ENCODE assay signal across 22 cellular contexts in the genomic region with DNA sequence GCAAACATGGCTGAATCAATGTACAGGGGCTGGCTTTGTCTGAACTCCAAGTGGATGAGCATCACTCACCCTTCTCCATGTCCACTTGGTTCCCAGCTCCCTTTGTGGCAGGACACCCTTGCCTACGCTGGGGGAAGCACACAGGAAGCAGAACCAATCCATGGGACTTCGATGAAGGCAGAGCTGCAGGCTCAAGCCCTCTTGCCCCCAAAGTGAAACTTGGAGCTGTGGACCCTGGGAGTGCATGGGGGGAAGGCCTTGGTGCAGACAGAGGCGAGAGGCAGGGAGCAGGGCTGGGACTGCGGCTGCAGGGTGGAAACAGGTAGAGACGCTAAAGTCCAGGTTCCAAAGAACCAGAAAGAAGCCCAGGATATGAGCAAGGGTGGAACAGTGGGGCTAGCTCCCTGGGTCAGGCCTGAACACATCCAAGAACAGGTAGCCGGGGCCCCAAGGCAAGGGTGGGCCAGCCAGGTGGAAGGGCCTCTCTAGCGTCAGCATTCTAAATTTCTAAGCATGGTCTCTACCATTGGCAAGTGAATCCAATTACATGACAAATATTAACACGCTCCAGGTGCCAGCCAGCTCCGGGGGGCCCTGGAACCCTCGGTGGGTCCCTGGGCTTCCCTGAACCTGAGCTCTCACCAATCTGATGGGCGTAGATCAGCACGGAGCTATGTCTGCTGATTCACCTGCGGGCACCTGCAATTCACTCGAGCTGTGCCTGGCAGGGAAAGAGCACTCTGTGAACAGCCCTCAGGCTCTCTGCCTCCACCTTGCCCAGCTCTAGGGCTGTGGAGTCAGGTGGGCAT.
A peak's percentile ranks its signal among the peaks of the same experiment; 100 is the strongest.
DNase-seq lines count a peak whose midpoint lies in the region; ATAC-seq and TF ChIP-seq lines count a peak whose summit lies in the region.
"Had no signal": no experiment of that assay in that cellular context is flagged by ENCODE, and none has a peak within 500 bp of the region (broad histone marks: within the 10 kb centered on the region; RNA-seq: fewer than 3 reads in every experiment).

No MANE protein-coding gene starts in this region.

- no peak for ATAC-seq in heart right ventricle
- ATAC-seq in central memory CD8-positive, alpha-beta T cell (replicated peaks; ENCODE audit: extremely low read depth, poor library complexity, severe bottlenecking): no peak
- no peak for ATAC-seq in activated T-helper 17 cell treated with anti-CD3 and anti-CD28 coated beads, Interleukin-2, amount 50 U/mL, for 72 hours (replicated peaks)
- ATAC-seq in SK-N-SH treated with all-trans-retinoic acid at 6 μM for 48 hours: no peak
- ATAC-seq: activated T-cell treated with anti-CD3 and anti-CD28 coated beads, Interleukin-2, amount 50 U/mL, for 4 hours; effector memory CD8-positive, alpha-beta T cell; T-cell had no signal

- TF ChIP-seq CTCF in heart right ventricle (IDR thresholded peaks at IDR 0.05) (no peak), progenitor cell of endocrine pancreas (IDR thresholded peaks at IDR 0.05; ENCODE audit: unreplicated experiment) (no peak)

- no peak overlapping the region for H3K4me3 ChIP-seq in heart right ventricle
- H3K4me3 ChIP-seq: SJSA1, thyroid gland had no signal

- peaks cover 0 to 23% (median 10%) of the 10 kb centered on the region in 7 donors for H3K27me3 ChIP-seq in heart right ventricle
- H3K27me3 ChIP-seq: brain microvascular endothelial cell, SJSA1, thyroid gland had no signal

- H3K36me3 Mint-ChIP-seq in central memory CD8-positive, alpha-beta T cell (ENCODE audit: insufficient read depth): peaks cover 2% of the 10 kb centered on the region
- H3K36me3 Mint-ChIP-seq in progenitor cell of endocrine pancreas (ENCODE audit: insufficient read depth): no peaks in the 10 kb centered on the region
- no peaks in the 10 kb centered on the region for H3K36me3 Mint-ChIP-seq in activated T-helper 17 cell treated with anti-CD3 and anti-CD28 coated beads, Interleukin-2, amount 50 U/mL, for 72 hours (ENCODE audit: low read depth)
- H3K36me3 Mint-ChIP-seq: activated CD4-positive, alpha-beta memory T cell treated with anti-CD3 and anti-CD28 coated beads for 36 hours; activated naive CD4-positive, alpha-beta T cell treated with anti-CD3 and anti-CD28 coated beads, Interleukin-2, amount 10 ng/mL, durations not matched to agents 7 days and 5 days; T-cell had no signal

- H3K36me3 ChIP-seq in heart right ventricle: no peaks in the 10 kb centered on the region
- H3K36me3 ChIP-seq: brain microvascular endothelial cell, SJSA1, thyroid gland had no signal

- H3K9me3 ChIP-seq in heart right ventricle: peaks cover 0 to 25% (median 7%) of the 10 kb centered on the region in 11 donors
- H3K9me3 ChIP-seq: thyroid gland had no signal

- no peaks in the 10 kb centered on the region for H3K4me1 Mint-ChIP-seq in central memory CD8-positive, alpha-beta T cell
- H3K4me1 Mint-ChIP-seq in progenitor cell of endocrine pancreas (ENCODE audit: low read depth): no peaks in the 10 kb centered on the region
- H3K4me1 Mint-ChIP-seq in activated T-helper 17 cell treated with anti-CD3 and anti-CD28 coated beads, Interleukin-2, amount 50 U/mL, for 72 hours: no peaks in the 10 kb centered on the region
- H3K4me1 Mint-ChIP-seq: activated naive CD4-positive, alpha-beta T cell treated with anti-CD3 and anti-CD28 coated beads, Interleukin-2, amount 10 ng/mL, durations not matched to agents 7 days and 5 days; neural crest cell; T-cell had no signal

- no peaks in the 10 kb centered on the region for H3K4me1 ChIP-seq in heart right ventricle
- H3K4me1 ChIP-seq: SJSA1, thyroid gland had no signal

- peaks cover 7% of the 10 kb centered on the region for H3K9me3 Mint-ChIP-seq in central memory CD8-positive, alpha-beta T cell
- peaks cover 5% of the 10 kb centered on the region for H3K9me3 Mint-ChIP-seq in progenitor cell of endocrine pancreas (ENCODE audit: low read depth)
- peaks cover 5% of the 10 kb centered on the region for H3K9me3 Mint-ChIP-seq in activated T-helper 17 cell treated with anti-CD3 and anti-CD28 coated beads, Interleukin-2, amount 50 U/mL, for 72 hours

- no peak overlapping the region for H3K27ac ChIP-seq in heart right ventricle
- H3K27ac ChIP-seq: brain microvascular endothelial cell, SJSA1, thyroid gland had no signal

- 73 to 83% methylated on average over 14 of the region's 14 CpGs for WGBS in heart right ventricle, 2 donors

- peaks cover 12% of the 10 kb centered on the region for H3K27me3 Mint-ChIP-seq in central memory CD8-positive, alpha-beta T cell
- H3K27me3 Mint-ChIP-seq in progenitor cell of endocrine pancreas: peaks cover 15% of the 10 kb centered on the region
- peaks cover 9% of the 10 kb centered on the region for H3K27me3 Mint-ChIP-seq in activated T-helper 17 cell treated with anti-CD3 and anti-CD28 coated beads, Interleukin-2, amount 50 U/mL, for 72 hours

- H3K27ac Mint-ChIP-seq in central memory CD8-positive, alpha-beta T cell (ENCODE audit: low read depth): no peak overlapping the region
- H3K27ac Mint-ChIP-seq in progenitor cell of endocrine pancreas: no peak overlapping the region
- H3K27ac Mint-ChIP-seq in activated T-helper 17 cell treated with anti-CD3 and anti-CD28 coated beads, Interleukin-2, amount 50 U/mL, for 72 hours: no peak overlapping the region
- H3K27ac Mint-ChIP-seq: activated CD4-positive, alpha-beta memory T cell treated with anti-CD3 and anti-CD28 coated beads for 36 hours; activated naive CD4-positive, alpha-beta T cell treated with anti-CD3 and anti-CD28 coated beads, Interleukin-2, amount 10 ng/mL, durations not matched to agents 7 days and 5 days; effector memory CD8-positive, alpha-beta T cell; T-cell had no signal

- DNase-seq in cardiac septum (ENCODE audit: low spot score) (peak; percentile 58), heart right ventricle (no peak), progenitor cell of endocrine pancreas (ENCODE audit: low spot score, unreplicated experiment) (peak; percentile 6), SIG-M5 (lab: John Stamatoyannopoulos, UW) (no peak)
- DNase-seq in central memory CD8-positive, alpha-beta T cell (ENCODE audit: low spot score in 2 of 2): peak; percentile 5 to 7
- DNase-seq: activated CD4-positive, alpha-beta memory T cell treated with anti-CD3 and anti-CD28 coated beads for 36 hours; activated naive CD4-positive, alpha-beta T cell treated with anti-CD3 and anti-CD28 coated beads, Interleukin-2, amount 10 ng/mL, durations not matched to agents 7 days and 5 days; activated T-cell treated with anti-CD3 and anti-CD28 coated beads, Interleukin-2, amount 50 U/mL, for 4 hours; amniotic stem cell; brain microvascular endothelial cell; C1 segment of cervical spinal cord; effector memory CD8-positive, alpha-beta T cell; erythroblast; HCEC 1CT; NCI-H226; stimulated activated naive CD4-positive, alpha-beta T cell treated with Interleukin-2 at 50 U/mL for 16 hours; thyroid gland had no signal

- H3K4me3 Mint-ChIP-seq in central memory CD8-positive, alpha-beta T cell: no peak overlapping the region
- no peak overlapping the region for H3K4me3 Mint-ChIP-seq in progenitor cell of endocrine pancreas (ENCODE audit: low read depth)
- H3K4me3 Mint-ChIP-seq in activated T-helper 17 cell treated with anti-CD3 and anti-CD28 coated beads, Interleukin-2, amount 50 U/mL, for 72 hours: no peak overlapping the region
- H3K4me3 Mint-ChIP-seq: activated CD4-positive, alpha-beta memory T cell treated with anti-CD3 and anti-CD28 coated beads for 36 hours; activated naive CD4-positive, alpha-beta T cell treated with anti-CD3 and anti-CD28 coated beads, Interleukin-2, amount 10 ng/mL, durations not matched to agents 7 days and 5 days; activated T-cell treated with anti-CD3 and anti-CD28 coated beads, Interleukin-2, amount 50 U/mL, for 4 hours; effector memory CD8-positive, alpha-beta T cell; neural crest cell; T-cell had no signal

- intact Hi-C loops in cardiac septum (cut with DNase I): no loop called here
- intact Hi-C loops in heart right ventricle (cut with DNase I): no loop called here

TF ChIP-seq in SK-N-SH treated with all-trans-retinoic acid at 6 μM for 48 hours, 23 proteins besides CTCF, POLR2A, EP300 and RAD21:
- TF ChIP-seq TCF4 (CRISPR knock-in tag; IDR thresholded peaks at IDR 0.05; ENCODE audit: borderline replicate concordance) (no peak), ZNF565 (CRISPR knock-in tag; conservative IDR thresholded peaks at IDR 0.05; ENCODE audit: low read depth) (no peak), SNAI2 (CRISPR knock-in tag; IDR thresholded peaks at IDR 0.05) (no peak), ZNF70 (CRISPR knock-in tag; IDR thresholded peaks at IDR 0.05) (no peak), ZC3H10 (CRISPR knock-in tag; IDR thresholded peaks at IDR 0.05) (no peak), GLIS3 (CRISPR knock-in tag; IDR thresholded peaks at IDR 0.05) (no peak)
- TF ChIP-seq, protein P1, sequence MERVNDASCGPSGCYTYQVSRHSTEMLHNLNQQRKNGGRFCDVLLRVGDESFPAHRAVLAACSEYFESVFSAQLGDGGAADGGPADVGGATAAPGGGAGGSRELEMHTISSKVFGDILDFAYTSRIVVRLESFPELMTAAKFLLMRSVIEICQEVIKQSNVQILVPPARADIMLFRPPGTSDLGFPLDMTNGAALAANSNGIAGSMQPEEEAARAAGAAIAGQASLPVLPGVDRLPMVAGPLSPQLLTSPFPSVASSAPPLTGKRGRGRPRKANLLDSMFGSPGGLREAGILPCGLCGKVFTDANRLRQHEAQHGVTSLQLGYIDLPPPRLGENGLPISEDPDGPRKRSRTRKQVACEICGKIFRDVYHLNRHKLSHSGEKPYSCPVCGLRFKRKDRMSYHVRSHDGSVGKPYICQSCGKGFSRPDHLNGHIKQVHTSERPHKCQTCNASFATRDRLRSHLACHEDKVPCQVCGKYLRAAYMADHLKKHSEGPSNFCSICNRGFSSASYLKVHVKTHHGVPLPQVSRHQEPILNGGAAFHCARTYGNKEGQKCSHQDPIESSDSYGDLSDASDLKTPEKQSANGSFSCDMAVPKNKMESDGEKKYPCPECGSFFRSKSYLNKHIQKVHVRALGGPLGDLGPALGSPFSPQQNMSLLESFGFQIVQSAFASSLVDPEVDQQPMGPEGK (CRISPR knock-in tag; IDR thresholded peaks at IDR 0.05; ENCODE audit: borderline replicate concordance): no peak
TF ChIP-seq in SK-N-SH treated with all-trans-retinoic acid at 6 μM for 48 hours: peak in this region for 0.

Comparison
In these comparisons a context has a peak if more than half of its experiments do, and no peak if none do; other contexts are left out.
1. DNase-seq: peak in cardiac septum (single experiment), central memory CD8-positive, alpha-beta T cell (2 of 2) and progenitor cell of endocrine pancreas (single experiment); none in heart right ventricle (0 of 2) and SIG-M5 (single experiment).